In genomic region chr3:122077293-122078234, GRCh38 we compare ENCODE assay signal across 11 cellular contexts. TPM values are rescaled to one million over a fixed set of nuclear protein-coding genes. Genes with fewer than 3 reads are reported as not detected.
DNase-seq lines count a peak whose midpoint lies in the region; ATAC-seq and TF ChIP-seq lines count a peak whose summit lies in the region.
"Had no signal": no experiment of that assay in that cellular context is flagged by ENCODE, and none has a peak within 500 bp of the region (broad histone marks: within the 10 kb centered on the region; RNA-seq: fewer than 3 reads in every experiment).

No MANE protein-coding gene starts in this region.

- DNase-seq in NOMO-1 treated with DMSO at 0.1 percent for 48 hours (lab: John Stamatoyannopoulos, UW; ENCODE audit: unreplicated experiment): peak; percentile 74
- DNase-seq in mucosa of descending colon: no peak
- DNase-seq in HFFc6: no peak
- no peak for DNase-seq in T-helper 9 cell
- no peak for DNase-seq in NCI-H2227 treated with DMSO at 0.1 percent for 48 hours (lab: John Stamatoyannopoulos, UW)
- DNase-seq: left colon had no signal

- no peak overlapping the region for H3K4me3 Mint-ChIP-seq in HFFc6

- no peak overlapping the region for H3K4me3 ChIP-seq in mucosa of descending colon
- H3K4me3 ChIP-seq: tibial nerve had no signal

- no peaks in the 10 kb centered on the region for H3K4me1 ChIP-seq in mucosa of descending colon (ENCODE audit: low read depth)

- H3K27me3 Mint-ChIP-seq in HFFc6 (ENCODE audit: insufficient read depth): peaks cover 20% of the 10 kb centered on the region

- no peaks in the 10 kb centered on the region for H3K9me3 ChIP-seq in mucosa of descending colon
- H3K9me3 ChIP-seq: tibial nerve had no signal

- no peak overlapping the region for H3K27ac Mint-ChIP-seq in HFFc6

- TF ChIP-seq CTCF in mucosa of descending colon (IDR thresholded peaks at IDR 0.05) (no peak), HFFc6 (IDR thresholded peaks at IDR 0.05) (no peak)

- H3K36me3 ChIP-seq in mucosa of descending colon (ENCODE audit: low read depth): no peaks in the 10 kb centered on the region
- H3K36me3 ChIP-seq: tibial nerve had no signal

- H3K4me1 Mint-ChIP-seq in HFFc6 (ENCODE audit: low read depth): no peaks in the 10 kb centered on the region

- intact Hi-C loops in mucosa of descending colon (cut with DNase I, micrococcal nuclease): no loop called here

- peak; percentile 18 for ATAC-seq in GM18858 (IDR thresholded peaks at IDR 0.05; ENCODE audit: unreplicated experiment)
- peak; percentile 32 for ATAC-seq in GM21737 (IDR thresholded peaks at IDR 0.05; ENCODE audit: unreplicated experiment)
- ATAC-seq in mucosa of descending colon: peak; percentile 62
- ATAC-seq: left colon had no signal

- no peaks in the 10 kb centered on the region for H3K36me3 Mint-ChIP-seq in HFFc6 (ENCODE audit: low read depth)

- H3K9me3 Mint-ChIP-seq in HFFc6: no peaks in the 10 kb centered on the region

RNA-seq across cellular contexts. Expression of gene CD86, which starts 22.4 kb away (rescaled TPM):
- 1 to 10 TPM; 3.7 to 5.8 (median 5.1) TPM for total RNA-seq in mucosa of descending colon
- not detected for total RNA-seq in HFFc6 (2021; fragmentation: NEBNext Ultra II Directional; extraction: Animal tissue kit (Norgen Biotek cat#: 25700))
- total RNA-seq: endothelial cell of umbilical vein, HT1080 had no signal

RNA-seq across cellular contexts. Expression of gene ILDR1, which starts 55.5 kb away (rescaled TPM):
- 10 to 100 TPM; 10.9 to 36.8 (median 17.2) TPM for total RNA-seq in mucosa of descending colon
- not detected for total RNA-seq in HFFc6 (2021; fragmentation: NEBNext Ultra II Directional; extraction: Animal tissue kit (Norgen Biotek cat#: 25700))
- total RNA-seq: endothelial cell of umbilical vein, HT1080, tibial nerve had no signal

Comparison
In these comparisons a context has a peak if more than half of its experiments do, and no peak if none do; other contexts are left out.
1. RNA of gene CD86, which starts 22.4 kb away (total RNA-seq): 3.7 to 5.8 TPM in mucosa of descending colon; not detected in HFFc6; every median in the first group is over 4 times any median in the second.
2. RNA of gene ILDR1, which starts 55.5 kb away (total RNA-seq): 10.9 to 36.8 TPM in mucosa of descending colon; not detected in HFFc6; every median in the first group is over 10 times any median in the second.
3. Peak in every context shown above with its lines, with median percentiles within 50 percentile points of each other: ATAC-seq.